13 cellular contexts compared by ENCODE assay signal in the genomic region with DNA sequence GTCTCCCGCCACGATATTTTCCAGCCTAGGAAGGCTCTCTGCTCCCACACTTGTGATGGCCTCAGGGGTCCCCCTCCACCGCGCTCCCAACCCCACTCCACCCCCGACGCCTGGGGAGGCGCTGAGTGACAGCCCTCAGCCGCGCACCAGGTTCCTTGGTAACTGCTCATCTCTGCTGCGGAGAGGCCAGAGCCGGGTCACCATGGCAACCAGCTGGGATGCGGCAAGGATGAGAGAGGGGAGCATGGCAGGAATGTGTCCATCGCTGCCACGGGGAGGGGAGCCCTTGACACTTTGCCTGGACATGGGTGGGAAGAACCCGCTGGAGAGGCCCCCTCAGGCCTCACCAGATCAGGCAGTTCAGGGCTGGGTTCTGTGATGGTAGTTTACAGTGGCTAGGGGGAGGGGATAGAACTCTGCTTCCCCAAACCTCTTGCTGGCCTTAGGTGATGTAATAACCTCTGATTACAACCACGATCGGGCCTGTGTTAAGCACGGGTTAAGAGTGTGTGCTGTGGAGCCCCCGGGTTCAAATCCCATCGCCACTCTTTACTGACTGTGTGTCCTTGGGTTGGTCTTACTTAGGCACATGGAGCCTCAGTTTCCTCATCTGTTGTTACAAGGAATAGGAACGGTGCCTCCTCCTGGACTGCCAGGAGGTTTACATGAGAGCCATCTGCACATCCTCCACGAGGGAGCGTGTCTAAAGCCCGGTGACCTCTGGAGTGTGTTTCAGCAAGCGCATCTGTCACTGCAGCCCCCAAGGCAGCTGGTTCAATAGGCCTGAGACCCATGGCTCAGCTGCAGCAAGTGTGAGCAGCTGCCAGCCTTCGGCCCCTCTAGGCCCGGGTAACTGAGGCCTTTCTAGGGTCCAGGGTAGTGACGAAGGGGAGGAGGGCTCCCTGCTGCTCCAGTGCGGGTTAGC. TPM values are rescaled to one million over a fixed set of nuclear protein-coding genes. Genes with fewer than 3 reads are reported as not detected.
DNase-seq lines count a peak whose midpoint lies in the region; ATAC-seq and TF ChIP-seq lines count a peak whose summit lies in the region.
"Had no signal": no experiment of that assay in that cellular context is flagged by ENCODE, and none has a peak within 500 bp of the region (broad histone marks: within the 10 kb centered on the region; RNA-seq: fewer than 3 reads in every experiment).

No MANE protein-coding gene starts in this region.

- TF ChIP-seq CTCF in IMR-90 (conservative IDR thresholded peaks at IDR 0.05; ENCODE audit: low read depth, low read length) (no peak), glutamatergic neuron (IDR thresholded peaks at IDR 0.05; ENCODE audit: partially characterized antibody, unreplicated experiment) (peak; percentile 20), spleen (IDR thresholded peaks at IDR 0.05 in 8 of 11, conservative IDR thresholded peaks at IDR 0.05 in 3 of 11) (no peak)

- H3K4me2 ChIP-seq in IMR-90 (ENCODE audit: low read depth, low read length): no peak overlapping the region

- no peak overlapping the region for H3K18ac ChIP-seq in IMR-90 (ENCODE audit: low read depth, low read length)

- intact Hi-C loops in IMR-90 (cut with micrococcal nuclease) (no loop called here), spleen (cut with DNase I; ENCODE audit: low total_unique reads) (no loop called here)

- H3K4me3 ChIP-seq in IMR-90 (ENCODE audit: insufficient read depth, low read depth, low read length): no peak overlapping the region
- no peak overlapping the region for H3K4me3 ChIP-seq in spleen

- no peaks in the 10 kb centered on the region for H3K36me3 Mint-ChIP-seq in glutamatergic neuron (ENCODE audit: unreplicated experiment)
- no peaks in the 10 kb centered on the region for H3K36me3 Mint-ChIP-seq in activated T-cell treated with anti-CD3 and anti-CD28 coated beads, Interleukin-2, amount 50 U/mL, for 24 hours (ENCODE audit: low read depth)

- H3K23ac ChIP-seq in IMR-90 (ENCODE audit: low read depth, low read length): no peak overlapping the region

- H3K9me1 ChIP-seq in IMR-90 (ENCODE audit: insufficient read depth, low read length): peaks cover 8% of the 10 kb centered on the region; the same call in 1 of the 2 replicates

- ATAC-seq in IMR-90 (ENCODE audit: low read depth): no peak
- ATAC-seq: HepG2; stimulated activated naive B cell treated with anti-CD40 and anti-IgM and Interleukin-4, amounts not matched to agents 10 μg/mL and 1 μg/mL and 100 μg/mL, for 72 hours had no signal

- no peak overlapping the region for H3K27ac ChIP-seq in IMR-90 (ENCODE audit: insufficient read depth, low read length)
- no peak overlapping the region for H3K27ac ChIP-seq in spleen

- in situ Hi-C loops in IMR-90 (cut with MboI; ENCODE audit: low sequenced_read_pairs): no loop called here

- no peak overlapping the region for H3K9ac ChIP-seq in IMR-90 (ENCODE audit: low read depth, low read length)

- no peak overlapping the region for H3K4ac ChIP-seq in IMR-90 (ENCODE audit: low read depth, low read length)

- no peak overlapping the region for H3K14ac ChIP-seq in IMR-90 (replicated peaks; ENCODE audit: low read depth, low read length)

- H3K9me3 ChIP-seq in IMR-90 (ENCODE audit: control insufficient read depth, insufficient read depth, low read length) (no peaks in the 10 kb centered on the region), spleen (no peaks in the 10 kb centered on the region)

- POLR2A ChIA-PET in IMR-90 (lab: Charles Lee; ENCODE audit: unreplicated experiment): no interaction called here

- dilution Hi-C loops in IMR-90 (cut with HindIII; ENCODE audit: low sequenced_read_pairs, unreplicated experiment): no loop called here

- peaks cover 17% of the 10 kb centered on the region for H3K27me3 Mint-ChIP-seq in glutamatergic neuron (ENCODE audit: unreplicated experiment)
- peaks cover 29% of the 10 kb centered on the region for H3K27me3 Mint-ChIP-seq in activated T-cell treated with anti-CD3 and anti-CD28 coated beads, Interleukin-2, amount 50 U/mL, for 24 hours

- H3K36me3 ChIP-seq in IMR-90 (ENCODE audit: control insufficient read depth, insufficient read depth, low read length) (no peaks in the 10 kb centered on the region), spleen (no peaks in the 10 kb centered on the region)

- no peaks in the 10 kb centered on the region for H3K4me1 ChIP-seq in IMR-90 (ENCODE audit: control insufficient read depth, insufficient read depth, low read length)
- peaks cover 0 to 4% (median 0%) of the 10 kb centered on the region in 6 donors for H3K4me1 ChIP-seq in spleen

- peak overlapping the region; percentile 96 for H3K27ac Mint-ChIP-seq in glutamatergic neuron (ENCODE audit: unreplicated experiment)
- no peak overlapping the region for H3K27ac Mint-ChIP-seq in activated T-cell treated with anti-CD3 and anti-CD28 coated beads, Interleukin-2, amount 50 U/mL, for 24 hours
- H3K27ac Mint-ChIP-seq: stimulated activated naive B cell treated with anti-CD40 and anti-IgM and Interleukin-4, amounts not matched to agents 10 μg/mL and 1 μg/mL and 100 μg/mL, for 72 hours had no signal

- H3K27me3 ChIP-seq in IMR-90 (ENCODE audit: control insufficient read depth, insufficient read depth, low read length): no peaks in the 10 kb centered on the region
- peaks cover 0 to 20% (median 6%) of the 10 kb centered on the region in 7 donors for H3K27me3 ChIP-seq in spleen (replicated peaks in 1 of 7)

- no peak for TF ChIP-seq POLR2A in IMR-90 (IDR thresholded peaks at IDR 0.05; ENCODE audit: low read depth, low read length)
- TF ChIP-seq POLR2A in spleen (IDR thresholded peaks at IDR 0.05): no peak

- WGBS in IMR-90 (ENCODE audit: extremely low coverage in 2 of 2, insufficient read length in 1 of 2), 2 experiments: 75% methylated on average over 12 of the region's 29 CpGs; no CpG with 5 or more reads in 1 of the 2 experiments
- WGBS in spleen, 5 donors: 79 to 85% (median 80%) methylated on average over 20 to 29 of the region's 29 CpGs

- CTCF ChIA-PET in IMR-90 (lab: Yijun Ruan, JAX): no interaction called here

- H4K8ac ChIP-seq in IMR-90 (ENCODE audit: low read depth in 2 of 2, low read length in 2 of 2): no peak overlapping the region

- H2AFZ ChIP-seq in IMR-90 (replicated peaks; ENCODE audit: low read length, poor library complexity): peak overlapping the region; percentile 32

- H4K20me1 ChIP-seq in IMR-90 (ENCODE audit: insufficient read depth, low read length): no peaks in the 10 kb centered on the region

- no peak overlapping the region for H3K56ac ChIP-seq in IMR-90 (ENCODE audit: extremely low read depth, insufficient read depth, low read length)

- peak overlapping the region; percentile 55 for H3K4me3 Mint-ChIP-seq in glutamatergic neuron (ENCODE audit: unreplicated experiment)
- no peak overlapping the region for H3K4me3 Mint-ChIP-seq in activated T-cell treated with anti-CD3 and anti-CD28 coated beads, Interleukin-2, amount 50 U/mL, for 24 hours
- H3K4me3 Mint-ChIP-seq: stimulated activated naive B cell treated with anti-CD40 and anti-IgM and Interleukin-4, amounts not matched to agents 10 μg/mL and 1 μg/mL and 100 μg/mL, for 72 hours had no signal

- H2BK15ac ChIP-seq in IMR-90 (ENCODE audit: low read depth, low read length): no peak overlapping the region

- TF ChIP-seq RAD21 in IMR-90 (IDR thresholded peaks at IDR 0.05; ENCODE audit: low read length): no peak

- no TSS peak for BruUV-seq in IMR-90 (replicated peaks; lab: Mats Ljungman, UMichigan)

- H3K4me1 Mint-ChIP-seq in glutamatergic neuron (ENCODE audit: low read depth, unreplicated experiment): peaks cover 18% of the 10 kb centered on the region
- H3K4me1 Mint-ChIP-seq in activated T-cell treated with anti-CD3 and anti-CD28 coated beads, Interleukin-2, amount 50 U/mL, for 24 hours (ENCODE audit: low read depth): peaks cover 4% of the 10 kb centered on the region

- no peaks in the 10 kb centered on the region for H3K79me1 ChIP-seq in IMR-90 (ENCODE audit: low read depth in 1 of 2, low read length in 2 of 2)

- DNase-seq in Ammon's horn (ENCODE audit: low spot score) (peak; percentile 58), IMR-90 (no peak), SK-N-DZ (ENCODE audit: low spot score) (peak; percentile 77), glutamatergic neuron (peak; percentile 84), COR-L47 (lab: John Stamatoyannopoulos, UW) (no peak), spleen (no peak), NCI-H2081 treated with DMSO at 0.1 percent for 48 hours (lab: John Stamatoyannopoulos, UW) (no peak)
- DNase-seq in activated T-cell treated with anti-CD3 and anti-CD28 coated beads, Interleukin-2, amount 50 U/mL, for 24 hours: no peak
- DNase-seq: activated CD4-positive, CD25-positive, alpha-beta regulatory T cell; central memory CD4-positive, alpha-beta T cell; NCI-H2029; stimulated activated naive B cell treated with anti-CD40 and anti-IgM and Interleukin-4, amounts not matched to agents 10 μg/mL and 1 μg/mL and 100 μg/mL, for 72 hours had no signal

- H3K9me3 Mint-ChIP-seq in glutamatergic neuron (ENCODE audit: unreplicated experiment): peaks cover 19% of the 10 kb centered on the region
- no peaks in the 10 kb centered on the region for H3K9me3 Mint-ChIP-seq in activated T-cell treated with anti-CD3 and anti-CD28 coated beads, Interleukin-2, amount 50 U/mL, for 24 hours
- H3K9me3 Mint-ChIP-seq: stimulated activated naive B cell treated with anti-CD40 and anti-IgM and Interleukin-4, amounts not matched to agents 10 μg/mL and 1 μg/mL and 100 μg/mL, for 72 hours had no signal

- H2BK120ac ChIP-seq in IMR-90 (ENCODE audit: low read depth, low read length): no peak overlapping the region

- H2AK9ac ChIP-seq in IMR-90 (replicated peaks; ENCODE audit: low read depth, low read length, poor library complexity): no peak overlapping the region

- no peak overlapping the region for H2BK20ac ChIP-seq in IMR-90 (ENCODE audit: low read depth, low read length)

- H4K91ac ChIP-seq in IMR-90 (ENCODE audit: insufficient read depth, low read depth, low read length): no peak overlapping the region

- H2AK5ac ChIP-seq in IMR-90 (ENCODE audit: low read depth, low read length): no peak overlapping the region; the same call in 1 of the 2 replicates

- H2BK5ac ChIP-seq in IMR-90 (ENCODE audit: low read depth, low read length, poor library complexity, severe bottlenecking): no peak overlapping the region

- H4K5ac ChIP-seq in IMR-90 (ENCODE audit: low read depth, low read length): no peak overlapping the region

RNA-seq across cellular contexts. Expression of a gene that starts 6.3 kb away (rescaled TPM):
- total RNA-seq in IMR-90 (2012; rRNA removed) (4.5 and 4.7 TPM in 2 replicates), glutamatergic neuron (ENCODE audit: unreplicated experiment) (1.6 TPM), spleen (10 to 100 TPM; 15.4 to 82.2 (median 57.6) TPM)
- polyA plus RNA-seq in IMR-90 (2012; rRNA removed) (5.7 and 6.5 TPM in 2 replicates), spleen (10 to 100 TPM in 1 of 3 donors, 1 to 10 TPM in 2; 8.3 to 41.4 (median 8.7) TPM)
- 4.6 and 6.0 TPM in 2 replicates for polyA plus RNA-seq in IMR-90 (2012; cell fraction: cytosol; rRNA removed)
- polyA plus RNA-seq in IMR-90 (2012; cell fraction: nucleus; rRNA removed; ENCODE audit: low replicate concordance): 8.5 and 11.5 TPM in 2 replicates
- 2.3 and 3.8 TPM in 2 replicates for polyA plus RNA-seq in SK-N-DZ (2014; cell fraction: cytosol; rRNA removed)
- polyA plus RNA-seq in SK-N-DZ (2014; cell fraction: nucleus; rRNA removed): 6.4 and 8.6 TPM in 2 replicates

RNA-seq across cellular contexts. Expression of a gene that starts 21.0 kb away (rescaled TPM):
- total RNA-seq in IMR-90 (2012; rRNA removed): 6.7 and 7.2 TPM in 2 replicates
- 13.5 and 14.4 TPM in 2 replicates for polyA plus RNA-seq in IMR-90 (2012; rRNA removed)
- polyA plus RNA-seq in IMR-90 (2012; cell fraction: cytosol; rRNA removed): 7.8 and 10.5 TPM in 2 replicates
- 48.2 and 69.5 TPM in 2 replicates for polyA plus RNA-seq in IMR-90 (2012; cell fraction: nucleus; rRNA removed; ENCODE audit: low replicate concordance)
- 13.2 and 13.9 TPM in 2 replicates for polyA plus RNA-seq in SK-N-DZ (2014; cell fraction: cytosol; rRNA removed)
- polyA plus RNA-seq in SK-N-DZ (2014; cell fraction: nucleus; rRNA removed): 54.1 and 58.3 TPM in 2 replicates
- 1.2 TPM for total RNA-seq in glutamatergic neuron (ENCODE audit: unreplicated experiment)
- under 1 TPM in 2 of 7 donors, not detected in 5; 0.10 to 0.22 TPM for total RNA-seq in spleen
- polyA plus RNA-seq in spleen: under 1 TPM; 0.02 to 0.05 (median 0.03) TPM

RNA-seq across cellular contexts. Expression of a gene that starts 50.4 kb away (rescaled TPM):
- total RNA-seq in IMR-90 (2012; rRNA removed) (155 and 179 TPM in 2 replicates), glutamatergic neuron (ENCODE audit: unreplicated experiment) (126 TPM), spleen (100 to 1,000 TPM; 121 to 194 (median 163) TPM)
- polyA plus RNA-seq in IMR-90 (2012; rRNA removed) (414 and 477 TPM in 2 replicates), spleen (100 to 1,000 TPM; 107 to 139 (median 114) TPM)
- 234 and 424 TPM in 2 replicates for polyA plus RNA-seq in IMR-90 (2012; cell fraction: cytosol; rRNA removed)
- 92.6 and 119 TPM in 2 replicates for polyA plus RNA-seq in IMR-90 (2012; cell fraction: nucleus; rRNA removed; ENCODE audit: low replicate concordance)
- 200 and 212 TPM in 2 replicates for polyA plus RNA-seq in SK-N-DZ (2014; cell fraction: cytosol; rRNA removed)
- 44.0 and 54.7 TPM in 2 replicates for polyA plus RNA-seq in SK-N-DZ (2014; cell fraction: nucleus; rRNA removed)

Comparison
In these comparisons a context has a peak if more than half of its experiments do, and no peak if none do; other contexts are left out.
1. DNase-seq: peak in Ammon's horn (single experiment), SK-N-DZ (single experiment) and glutamatergic neuron (single experiment); none in IMR-90 (single experiment), COR-L47 (single experiment), spleen (single experiment), activated T-cell treated with anti-CD3 and anti-CD28 coated beads, Interleukin-2, amount 50 U/mL, for 24 hours (single experiment) and NCI-H2081 treated with DMSO at 0.1 percent for 48 hours (single experiment).